ENCODE assay signal across 11 cellular contexts in the genomic region with DNA sequence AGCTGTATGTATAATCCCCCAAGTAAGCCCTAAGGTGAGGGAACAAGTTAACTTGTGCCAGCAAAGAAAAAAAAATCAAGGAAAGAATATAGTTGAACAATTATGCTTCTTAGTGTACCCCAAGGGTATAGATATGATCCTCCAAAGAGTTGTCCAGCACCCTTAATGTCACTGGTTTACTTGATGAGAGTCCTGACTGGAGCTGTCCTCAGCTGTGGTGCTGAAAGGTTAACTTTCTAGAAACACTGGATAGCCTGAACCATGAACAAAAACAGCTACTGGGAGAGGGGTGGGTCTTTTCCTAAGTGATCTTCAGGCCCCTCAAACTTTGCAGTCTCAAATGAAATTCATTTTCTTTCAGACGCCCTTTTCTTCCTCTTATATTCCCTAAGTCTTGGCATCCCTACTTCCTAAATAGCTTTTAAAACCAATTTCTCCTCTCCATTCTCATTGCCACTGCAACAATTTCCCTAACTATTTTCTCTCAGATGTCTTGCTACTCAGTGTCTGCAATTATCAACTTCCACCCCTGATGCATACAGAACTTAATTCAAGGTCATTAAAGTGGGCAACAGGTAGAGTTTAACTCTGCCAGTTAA.
DNase-seq lines count a peak whose midpoint lies in the region; ATAC-seq and TF ChIP-seq lines count a peak whose summit lies in the region.
"Had no signal": no experiment of that assay in that cellular context is flagged by ENCODE, and none has a peak within 500 bp of the region (broad histone marks: within the 10 kb centered on the region; RNA-seq: fewer than 3 reads in every experiment).

No MANE protein-coding gene starts in this region.

- CTCF ChIA-PET in SK-N-SH (lab: Yijun Ruan, JAX) = interaction anchor here (0.9 to 6.0 kb wide), 11 partner anchors 9 to 195 kb away, joined by 3 to 50 read pairs (median 3); partner anchors contain the start of gene PROKR2

- intact Hi-C loops in dorsolateral prefrontal cortex (cut with DNase I) = no loop called here

- no peak overlapping the region for H2AFZ ChIP-seq in SK-N-SH (ENCODE audit: low read depth)

- no peak for TF ChIP-seq EP300 in SK-N-SH (IDR thresholded peaks at IDR 0.05; ENCODE audit: borderline replicate concordance in 1 of 2, low read depth in 1 of 2, low read length in 1 of 2)

- H3K79me2 ChIP-seq in SK-N-SH (ENCODE audit: insufficient read depth) = no peaks in the 10 kb centered on the region

- no peaks in the 10 kb centered on the region for H3K36me3 ChIP-seq in SK-N-SH (replicated peaks in 1 of 2; ENCODE audit: control insufficient read depth in 1 of 2, insufficient read depth in 2 of 2, low read length in 1 of 2)
- H3K36me3 ChIP-seq: pancreas had no signal

- H3K27me3 Mint-ChIP-seq in neural crest cell (ENCODE audit: low read depth) = peaks cover 56% of the 10 kb centered on the region

- H3K9me3 Mint-ChIP-seq in neural crest cell = no peaks in the 10 kb centered on the region
- H3K9me3 Mint-ChIP-seq: activated T-helper 2 cell treated with anti-CD3 and anti-CD28 coated beads, Interferon-gamma antibody, Interleukin-2, Interleukin-4, amounts not matched to agents 10 μg/mL and 5 μg/mL and 100 μg/mL, durations not matched to agents 14 hours and 24 hours and 36 hours had no signal

- no peak overlapping the region for H3K27ac Mint-ChIP-seq in neural crest cell (ENCODE audit: unreplicated experiment)
- H3K27ac Mint-ChIP-seq: activated T-helper 2 cell treated with anti-CD3 and anti-CD28 coated beads, Interferon-gamma antibody, Interleukin-2, Interleukin-4, amounts not matched to agents 10 μg/mL and 5 μg/mL and 100 μg/mL, durations not matched to agents 14 hours and 24 hours and 36 hours had no signal

- H3K27ac ChIP-seq in SK-N-SH (ENCODE audit: low read depth in 2 of 2, low read length in 1 of 2) (peak overlapping the region in 1 of 2 experiments; percentile 86; a peak in 2 of 4 replicates), dorsolateral prefrontal cortex (no peak overlapping the region)
- H3K27ac ChIP-seq: pancreas had no signal

- no peak overlapping the region for H3K9ac ChIP-seq in SK-N-SH

- H3K4me3 ChIP-seq in SK-N-SH (ENCODE audit: low read depth in 2 of 2, low read length in 1 of 2) = no peak overlapping the region
- H3K4me3 ChIP-seq in NB4 (ENCODE audit: low read depth, low read length) = no peak overlapping the region
- no peak overlapping the region for H3K4me3 ChIP-seq in dorsolateral prefrontal cortex
- H3K4me3 ChIP-seq: pancreas had no signal

- DNase-seq in SK-N-SH (no peak), NB4 (ENCODE audit: low read depth) (peak; percentile 46), dermis blood vessel endothelial cell (peak; percentile 50), neural crest cell (ENCODE audit: low read depth, low spot score) (peak; percentile 26), dorsolateral prefrontal cortex (no peak), NCI-H1694 (lab: John Stamatoyannopoulos, UW) (no peak)
- DNase-seq: effector memory CD4-positive, alpha-beta T cell; pancreas had no signal

- no peaks in the 10 kb centered on the region for H3F3A ChIP-seq in SK-N-SH (replicated peaks; ENCODE audit: insufficient read depth)

- no peaks in the 10 kb centered on the region for H4K20me1 ChIP-seq in SK-N-SH (ENCODE audit: insufficient read depth)

- no peak for TF ChIP-seq RAD21 in SK-N-SH (IDR thresholded peaks at IDR 0.05; ENCODE audit: low read length)

- H3K4me2 ChIP-seq in SK-N-SH = no peak overlapping the region

- TF ChIP-seq CTCF in SK-N-SH (IDR thresholded peaks at IDR 0.05) = no peak
- TF ChIP-seq CTCF in NB4 (IDR thresholded peaks at IDR 0.05; ENCODE audit: low read depth, low read length) = no peak
- no peak for TF ChIP-seq CTCF in neural crest cell (conservative IDR thresholded peaks at IDR 0.05)
- no peak for TF ChIP-seq CTCF in dorsolateral prefrontal cortex (IDR thresholded peaks at IDR 0.05 in 54 of 56, conservative IDR thresholded peaks at IDR 0.05 in 2 of 56; ENCODE audit: low read depth in 1 of 56, partially characterized antibody in 56 of 56)

- no peaks in the 10 kb centered on the region for H3K4me1 Mint-ChIP-seq in neural crest cell

- H3K9me2 ChIP-seq in SK-N-SH = no peaks in the 10 kb centered on the region

- H3K4me1 ChIP-seq in SK-N-SH (ENCODE audit: control insufficient read depth in 1 of 2, insufficient read depth in 2 of 2, low read depth in 1 of 2, low read length in 1 of 2) = peaks cover 0 to 12% of the 10 kb centered on the region in 2 experiments; a peak in 2 of 4 replicates
- H3K4me1 ChIP-seq: pancreas had no signal

- no peak overlapping the region for H3K4me3 Mint-ChIP-seq in neural crest cell

- POLR2A ChIA-PET in SK-N-SH (lab: Yijun Ruan, JAX) = interaction anchor here (1.3 kb wide), 1 partner anchor 10 kb away, joined by 4 read pairs; no protein-coding TSS in a partner anchor

- no peak for TF ChIP-seq POLR2A in NB4 (IDR thresholded peaks at IDR 0.05; ENCODE audit: extremely low read depth, insufficient read length)

- no peaks in the 10 kb centered on the region for H3K27me3 ChIP-seq in SK-N-SH (ENCODE audit: insufficient read depth)
- H3K27me3 ChIP-seq in dorsolateral prefrontal cortex = peaks cover 0 to 4% (median 0%) of the 10 kb centered on the region in 45 donors
- H3K27me3 ChIP-seq: pancreas had no signal

- H3K9me3 ChIP-seq in SK-N-SH = no peaks in the 10 kb centered on the region
- H3K9me3 ChIP-seq: pancreas had no signal

- ATAC-seq in SK-N-SH treated with all-trans-retinoic acid at 6 μM for 48 hours (no peak), HG03097 (IDR thresholded peaks at IDR 0.05; ENCODE audit: low FRiP score, unreplicated experiment) (no peak)

- 4% methylated on average over 1 of the region's 1 CpG for WGBS in SK-N-SH (ENCODE audit: low lambda C conversion rate)

- H3K36me3 Mint-ChIP-seq in neural crest cell (ENCODE audit: low read depth) = no peaks in the 10 kb centered on the region

TF ChIP-seq in SK-N-SH, 30 proteins besides CTCF, POLR2A, EP300 and RAD21:
- TF ChIP-seq, protein P1, sequence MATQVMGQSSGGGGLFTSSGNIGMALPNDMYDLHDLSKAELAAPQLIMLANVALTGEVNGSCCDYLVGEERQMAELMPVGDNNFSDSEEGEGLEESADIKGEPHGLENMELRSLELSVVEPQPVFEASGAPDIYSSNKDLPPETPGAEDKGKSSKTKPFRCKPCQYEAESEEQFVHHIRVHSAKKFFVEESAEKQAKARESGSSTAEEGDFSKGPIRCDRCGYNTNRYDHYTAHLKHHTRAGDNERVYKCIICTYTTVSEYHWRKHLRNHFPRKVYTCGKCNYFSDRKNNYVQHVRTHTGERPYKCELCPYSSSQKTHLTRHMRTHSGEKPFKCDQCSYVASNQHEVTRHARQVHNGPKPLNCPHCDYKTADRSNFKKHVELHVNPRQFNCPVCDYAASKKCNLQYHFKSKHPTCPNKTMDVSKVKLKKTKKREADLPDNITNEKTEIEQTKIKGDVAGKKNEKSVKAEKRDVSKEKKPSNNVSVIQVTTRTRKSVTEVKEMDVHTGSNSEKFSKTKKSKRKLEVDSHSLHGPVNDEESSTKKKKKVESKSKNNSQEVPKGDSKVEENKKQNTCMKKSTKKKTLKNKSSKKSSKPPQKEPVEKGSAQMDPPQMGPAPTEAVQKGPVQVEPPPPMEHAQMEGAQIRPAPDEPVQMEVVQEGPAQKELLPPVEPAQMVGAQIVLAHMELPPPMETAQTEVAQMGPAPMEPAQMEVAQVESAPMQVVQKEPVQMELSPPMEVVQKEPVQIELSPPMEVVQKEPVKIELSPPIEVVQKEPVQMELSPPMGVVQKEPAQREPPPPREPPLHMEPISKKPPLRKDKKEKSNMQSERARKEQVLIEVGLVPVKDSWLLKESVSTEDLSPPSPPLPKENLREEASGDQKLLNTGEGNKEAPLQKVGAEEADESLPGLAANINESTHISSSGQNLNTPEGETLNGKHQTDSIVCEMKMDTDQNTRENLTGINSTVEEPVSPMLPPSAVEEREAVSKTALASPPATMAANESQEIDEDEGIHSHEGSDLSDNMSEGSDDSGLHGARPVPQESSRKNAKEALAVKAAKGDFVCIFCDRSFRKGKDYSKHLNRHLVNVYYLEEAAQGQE (IDR thresholded peaks at IDR 0.05; ENCODE audit: low read depth, low read length) = peak; percentile 93
- no peak for TF ChIP-seq TEAD4 (IDR thresholded peaks at IDR 0.05; ENCODE audit: borderline replicate concordance, insufficient read depth)

TF ChIP-seq in SK-N-SH treated with all-trans-retinoic acid at 6 μM for 48 hours, 23 proteins besides CTCF, POLR2A, EP300 and RAD21 (continues in another document):
- TF ChIP-seq SNAI2 (CRISPR knock-in tag; IDR thresholded peaks at IDR 0.05) = no peak
- TF ChIP-seq OSR1 (CRISPR knock-in tag; IDR thresholded peaks at IDR 0.05) = no peak
- no peak for TF ChIP-seq TCF4 (CRISPR knock-in tag; IDR thresholded peaks at IDR 0.05; ENCODE audit: borderline replicate concordance)
- TF ChIP-seq, protein P2, sequence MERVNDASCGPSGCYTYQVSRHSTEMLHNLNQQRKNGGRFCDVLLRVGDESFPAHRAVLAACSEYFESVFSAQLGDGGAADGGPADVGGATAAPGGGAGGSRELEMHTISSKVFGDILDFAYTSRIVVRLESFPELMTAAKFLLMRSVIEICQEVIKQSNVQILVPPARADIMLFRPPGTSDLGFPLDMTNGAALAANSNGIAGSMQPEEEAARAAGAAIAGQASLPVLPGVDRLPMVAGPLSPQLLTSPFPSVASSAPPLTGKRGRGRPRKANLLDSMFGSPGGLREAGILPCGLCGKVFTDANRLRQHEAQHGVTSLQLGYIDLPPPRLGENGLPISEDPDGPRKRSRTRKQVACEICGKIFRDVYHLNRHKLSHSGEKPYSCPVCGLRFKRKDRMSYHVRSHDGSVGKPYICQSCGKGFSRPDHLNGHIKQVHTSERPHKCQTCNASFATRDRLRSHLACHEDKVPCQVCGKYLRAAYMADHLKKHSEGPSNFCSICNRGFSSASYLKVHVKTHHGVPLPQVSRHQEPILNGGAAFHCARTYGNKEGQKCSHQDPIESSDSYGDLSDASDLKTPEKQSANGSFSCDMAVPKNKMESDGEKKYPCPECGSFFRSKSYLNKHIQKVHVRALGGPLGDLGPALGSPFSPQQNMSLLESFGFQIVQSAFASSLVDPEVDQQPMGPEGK (CRISPR knock-in tag; IDR thresholded peaks at IDR 0.05; ENCODE audit: borderline replicate concordance) = no peak
- TF ChIP-seq POU6F1 (CRISPR knock-in tag; IDR thresholded peaks at IDR 0.05; ENCODE audit: borderline replicate concordance, low read depth) = no peak

Comparison
In these comparisons a context has a peak if more than half of its experiments do, and no peak if none do; other contexts are left out.
1. DNase-seq: peak in NB4 (single experiment), dermis blood vessel endothelial cell (single experiment) and neural crest cell (single experiment); none in SK-N-SH (single experiment), dorsolateral prefrontal cortex (0 of 10) and NCI-H1694 (single experiment).